Comparison of ENCODE assay signal across 1 cellular context in genomic region chr20:210809-211502, GRCh38.
TF ChIP-seq lines count a peak whose summit lies in the region.

No MANE protein-coding gene starts in this region.

TF ChIP-seq in A549, 52 proteins besides CTCF, POLR2A, EP300 and RAD21:
- no peak for TF ChIP-seq REST (IDR thresholded peaks at IDR 0.05)
- no peak for TF ChIP-seq RFX5 (IDR thresholded peaks at IDR 0.05)
- no peak for TF ChIP-seq ZSCAN20 (CRISPR knock-in tag; IDR thresholded peaks at IDR 0.05)
- no peak for TF ChIP-seq SMC3 (IDR thresholded peaks at IDR 0.05)
- no peak for TF ChIP-seq TFCP2L1 (CRISPR knock-in tag; IDR thresholded peaks at IDR 0.05)
- TF ChIP-seq CHD2 (IDR thresholded peaks at IDR 0.05; ENCODE audit: low read length, partially characterized antibody): no peak
- TF ChIP-seq SREBF2 (IDR thresholded peaks at IDR 0.05): no peak
